Comparison of ENCODE assay signal across 8 cellular contexts in the genomic region with DNA sequence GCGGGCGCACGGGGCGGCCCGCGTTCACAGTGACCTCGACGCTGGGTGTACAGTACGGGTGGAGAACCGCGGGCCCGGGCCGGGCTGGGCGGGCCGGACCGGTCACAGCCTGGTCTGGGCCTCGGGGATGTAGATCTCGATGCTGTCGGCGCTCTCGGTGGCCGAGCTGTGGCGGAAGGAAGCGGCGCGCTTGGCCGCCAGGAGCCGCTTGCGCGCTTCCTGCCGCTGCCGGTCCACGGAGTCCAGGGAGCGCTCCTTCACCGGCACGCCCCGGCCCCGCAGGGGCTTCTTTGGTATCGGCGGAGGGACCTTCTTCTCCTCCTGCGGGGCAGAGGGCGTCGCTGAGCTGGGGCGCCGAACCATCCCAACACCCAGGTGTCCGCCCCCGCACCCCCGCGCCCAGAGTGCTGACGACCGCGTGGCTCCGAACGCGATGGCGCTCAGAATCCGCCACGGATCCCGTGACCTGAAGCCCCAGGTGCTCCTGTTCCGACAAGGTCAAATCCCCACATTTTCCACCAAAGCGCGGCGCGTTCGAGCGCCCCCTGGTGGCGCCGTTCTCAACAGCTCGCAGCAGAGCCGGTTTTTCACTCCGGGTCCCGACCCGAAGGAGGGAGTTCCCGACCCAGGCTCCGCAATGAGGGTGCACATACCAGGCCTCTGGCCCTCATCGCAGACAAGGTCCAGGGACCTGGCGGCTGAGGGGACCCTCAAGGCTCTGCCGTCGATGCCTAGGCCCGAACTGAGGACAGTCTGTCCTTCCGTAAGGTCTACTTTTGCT. TPM values are rescaled to one million over a fixed set of nuclear protein-coding genes. Genes with fewer than 3 reads are reported as not detected.
A peak's percentile ranks its signal among the peaks of the same experiment; 100 is the strongest.
DNase-seq lines count a peak whose midpoint lies in the region; ATAC-seq and TF ChIP-seq lines count a peak whose summit lies in the region.

No MANE protein-coding gene starts in this region.

- peak overlapping the region; percentile 90 for H3K27ac Mint-ChIP-seq in activated naive CD4-positive, alpha-beta T cell treated with anti-CD3 and anti-CD28 coated beads, Interleukin-2, amount 10 ng/mL, durations not matched to agents 7 days and 5 days

- peak overlapping the region; percentile 57 for H3K27ac ChIP-seq in temporal lobe (ENCODE audit: low read depth, low read length)

- no peaks in the 10 kb centered on the region for H3K36me3 Mint-ChIP-seq in activated naive CD4-positive, alpha-beta T cell treated with anti-CD3 and anti-CD28 coated beads, Interleukin-2, amount 10 ng/mL, durations not matched to agents 7 days and 5 days

- CTCF ChIA-PET in activated naive CD4-positive, alpha-beta T cell treated with anti-CD3 and anti-CD28 coated beads, Interleukin-2, amount 10 ng/mL, durations not matched to agents 7 days and 5 days (lab: Charles Lee), result interaction anchor here (1.0 to 4.6 kb wide), 8 partner anchors 10 to 119 kb away, joined by 3 to 58 read pairs (median 4); a partner anchor contains a TSS

- peaks cover 26% of the 10 kb centered on the region for H3K27me3 Mint-ChIP-seq in activated naive CD4-positive, alpha-beta T cell treated with anti-CD3 and anti-CD28 coated beads, Interleukin-2, amount 10 ng/mL, durations not matched to agents 7 days and 5 days

- H3K9me3 Mint-ChIP-seq in activated naive CD4-positive, alpha-beta T cell treated with anti-CD3 and anti-CD28 coated beads, Interleukin-2, amount 10 ng/mL, durations not matched to agents 7 days and 5 days, result no peaks in the 10 kb centered on the region

- H3K4me1 Mint-ChIP-seq in activated naive CD4-positive, alpha-beta T cell treated with anti-CD3 and anti-CD28 coated beads, Interleukin-2, amount 10 ng/mL, durations not matched to agents 7 days and 5 days, result peaks cover 32% of the 10 kb centered on the region

- TF ChIP-seq CTCF in omental fat pad (IDR thresholded peaks at IDR 0.05), result peak in 2 of 3 donors; percentile 55 to 94

- in situ Hi-C loops in SK-MEL-5 (cut with HindIII; ENCODE audit: low pct_unique_long_range_greater_than_20kb, low sequenced_read_pairs), result no loop called here

- peak; percentile 90 for DNase-seq in AG20443 (ENCODE audit: low spot score)
- peak; percentile 65 for DNase-seq in HT-29 (ENCODE audit: low spot score)
- DNase-seq in SK-MEL-5 (ENCODE audit: low read depth, low spot score), result peak; percentile 72
- peak; percentile 93 for DNase-seq in activated naive CD4-positive, alpha-beta T cell treated with anti-CD3 and anti-CD28 coated beads, Interleukin-2, amount 10 ng/mL, durations not matched to agents 7 days and 5 days
- peak; percentile 52 for DNase-seq in globus pallidus (ENCODE audit: low spot score)
- peak; percentile 90 for DNase-seq in omental fat pad (ENCODE audit: low spot score)

- H3K4me3 Mint-ChIP-seq in activated naive CD4-positive, alpha-beta T cell treated with anti-CD3 and anti-CD28 coated beads, Interleukin-2, amount 10 ng/mL, durations not matched to agents 7 days and 5 days, result peak overlapping the region; percentile 76

- ATAC-seq in GM19035 (IDR thresholded peaks at IDR 0.05; ENCODE audit: unreplicated experiment) (peak; percentile 72), omental fat pad (ENCODE audit: low FRiP score) (peak; percentile 80)

RNA-seq across cellular contexts. Expression of a gene that starts 6.6 kb away (rescaled TPM):
- 31.5 and 37.7 TPM in 2 replicates for total RNA-seq in HT-29 (2014; rRNA removed; shearing (Covaris generic))
- total RNA-seq in SK-MEL-5 (2014; rRNA removed; shearing (Covaris generic)), result 39.7 and 40.7 TPM in 2 replicates
- polyA plus RNA-seq in SK-MEL-5 (2015; cell fraction: cytosol; rRNA removed), result 24.8 and 29.0 TPM in 2 replicates
- polyA plus RNA-seq in SK-MEL-5 (2015; cell fraction: nucleus; rRNA removed), result 13.4 and 15.7 TPM in 2 replicates
- 10 to 100 TPM; 34.0 to 65.4 (median 42.1) TPM for total RNA-seq in omental fat pad
- 7.4 TPM for total RNA-seq in temporal lobe

Comparison
In these comparisons a context has a peak if more than half of its experiments do, and no peak if none do; other contexts are left out.
1. Peak in every context shown above with its lines: DNase-seq, ATAC-seq and H3K27ac ChIP-seq.